ENCODE assay signal across 27 cellular contexts in genomic region chr3:140360332-140360731, GRCh38.
DNase-seq lines count a peak whose midpoint lies in the region; ATAC-seq and TF ChIP-seq lines count a peak whose summit lies in the region.
"Had no signal": no experiment of that assay in that cellular context is flagged by ENCODE, and none has a peak within 500 bp of the region (broad histone marks: within the 10 kb centered on the region; RNA-seq: fewer than 3 reads in every experiment).

No MANE protein-coding gene starts in this region.

- no peaks in the 10 kb centered on the region for H3K9me2 ChIP-seq in neural cell (ENCODE audit: insufficient read depth, low read length)

- no peaks in the 10 kb centered on the region for H3K79me2 ChIP-seq in neural cell (replicated peaks; ENCODE audit: insufficient read depth, low read length)

- no peak overlapping the region for H3K9ac ChIP-seq in neural cell (ENCODE audit: low read length)

- no peak overlapping the region for H3K4me3 ChIP-seq in epithelial cell of esophagus (ENCODE audit: low read length)
- H3K4me3 ChIP-seq in neural cell (ENCODE audit: low read length) = no peak overlapping the region
- H3K4me3 ChIP-seq: PC-9, upper lobe of left lung had no signal

- no peak overlapping the region for H3K27ac ChIP-seq in neural cell (ENCODE audit: low read length)
- H3K27ac ChIP-seq: 22Rv1, HL-60, PC-9, upper lobe of left lung had no signal

- no peaks in the 10 kb centered on the region for H3F3A ChIP-seq in neural cell (ENCODE audit: insufficient read depth, low read length, poor library complexity, severe bottlenecking)

- TF ChIP-seq EP300 in neural cell (conservative IDR thresholded peaks at IDR 0.05; ENCODE audit: poor library complexity, severe bottlenecking) = peak; percentile 30

- ATAC-seq in HG02981 (IDR thresholded peaks at IDR 0.05; ENCODE audit: unreplicated experiment) = no peak
- ATAC-seq: activated CD4-positive, alpha-beta T cell treated with anti-CD3 and anti-CD28 coated beads for 36 hours; T-cell had no signal

- TF ChIP-seq RAD21 in neural cell (conservative IDR thresholded peaks at IDR 0.05) = peak; percentile 23

- no peaks in the 10 kb centered on the region for H4K20me1 ChIP-seq in neural cell (ENCODE audit: insufficient read depth)

- no peak overlapping the region for H2AFZ ChIP-seq in neural cell (ENCODE audit: low read depth, low read length)
- H2AFZ ChIP-seq: PC-9 had no signal

- H3K9me3 ChIP-seq in neural cell (ENCODE audit: low read length) = no peaks in the 10 kb centered on the region
- H3K9me3 ChIP-seq: upper lobe of left lung had no signal

- DNase-seq in DMS53 (lab: John Stamatoyannopoulos, UW) (peak; percentile 9), DMS53 treated with DMSO at 0.1 percent for 48 hours (lab: John Stamatoyannopoulos, UW; ENCODE audit: unreplicated experiment) (no peak), RKO (ENCODE audit: low spot score) (peak; percentile 18), epithelial cell of esophagus (ENCODE audit: low read depth) (no peak)
- no peak for DNase-seq in effector CD4-positive, alpha-beta T cell
- DNase-seq in activated CD8-positive, alpha-beta memory T cell treated with anti-CD3 and anti-CD28 coated beads for 24 hours = no peak
- DNase-seq: activated CD4-positive, alpha-beta T cell treated with anti-CD3 and anti-CD28 coated beads for 36 hours; activated naive CD4-positive, alpha-beta T cell treated with Interleukin-2 at 50 U/mL for 16 hours; activated T-cell treated with anti-CD3 and anti-CD28 coated beads, Interleukin-2, amount 50 U/mL, for 24 hours; CD4-positive, alpha-beta T cell; cortex of kidney; glutamatergic neuron; kidney glomerular epithelial cell; NCI-H1105 treated with DMSO at 0.1 percent for 48 hours; NCI-H2081 treated with DMSO at 0.1 percent for 48 hours; NCI-H82; occipital lobe; PC-9; SIG-M5; small intestine; stimulated activated CD4-positive, alpha-beta T cell treated with anti-CD3 and anti-CD28 coated beads, Interleukin-1b, Interleukin-23, amount 100 ng/mL, for 48 hours; T-cell; upper lobe of left lung had no signal

- TF ChIP-seq CTCF in epithelial cell of esophagus (IDR thresholded peaks at IDR 0.05; ENCODE audit: insufficient read depth, low read depth, low read length, missing control alignments) (peak; percentile 8), neural cell (IDR thresholded peaks at IDR 0.05; ENCODE audit: poor library complexity, severe bottlenecking) (peak; percentile 21)

- H3K27me3 ChIP-seq in neural cell (ENCODE audit: insufficient read depth, low read depth, low read length) = no peaks in the 10 kb centered on the region
- H3K27me3 ChIP-seq: upper lobe of left lung had no signal

- no peak overlapping the region for H3K4me2 ChIP-seq in neural cell (ENCODE audit: low read length)
- H3K4me2 ChIP-seq: PC-9 had no signal

- H3K36me3 ChIP-seq in neural cell (ENCODE audit: insufficient read depth, low read length) = no peaks in the 10 kb centered on the region
- H3K36me3 ChIP-seq: upper lobe of left lung had no signal

TF ChIP-seq in neural cell, 6 proteins besides CTCF, POLR2A, EP300 and RAD21:
- TF ChIP-seq REST (IDR thresholded peaks at IDR 0.05; ENCODE audit: borderline replicate concordance) = no peak
- TF ChIP-seq TAF1 (IDR thresholded peaks at IDR 0.05; ENCODE audit: low read depth) = no peak
- no peak for TF ChIP-seq EZH2 (IDR thresholded peaks at IDR 0.05; ENCODE audit: borderline replicate concordance, insufficient read depth, low read length, poor library complexity, severe bottlenecking)
- no peak for TF ChIP-seq MXI1 (conservative IDR thresholded peaks at IDR 0.05; ENCODE audit: poor library complexity, severe bottlenecking)
- TF ChIP-seq POLR2AphosphoS5 (IDR thresholded peaks at IDR 0.05) = no peak
- no peak for TF ChIP-seq SMC3 (conservative IDR thresholded peaks at IDR 0.05; ENCODE audit: poor library complexity)

Comparison
In these comparisons a context has a peak if more than half of its experiments do, and no peak if none do; other contexts are left out.
1. DNase-seq: peak in DMS53 (single experiment) and RKO (single experiment); none in DMS53 treated with DMSO at 0.1 percent for 48 hours (single experiment), epithelial cell of esophagus (single experiment), effector CD4-positive, alpha-beta T cell (single experiment) and activated CD8-positive, alpha-beta memory T cell treated with anti-CD3 and anti-CD28 coated beads for 24 hours (single experiment).